ENCODE assay signal across 7 cellular contexts in the genomic region with DNA sequence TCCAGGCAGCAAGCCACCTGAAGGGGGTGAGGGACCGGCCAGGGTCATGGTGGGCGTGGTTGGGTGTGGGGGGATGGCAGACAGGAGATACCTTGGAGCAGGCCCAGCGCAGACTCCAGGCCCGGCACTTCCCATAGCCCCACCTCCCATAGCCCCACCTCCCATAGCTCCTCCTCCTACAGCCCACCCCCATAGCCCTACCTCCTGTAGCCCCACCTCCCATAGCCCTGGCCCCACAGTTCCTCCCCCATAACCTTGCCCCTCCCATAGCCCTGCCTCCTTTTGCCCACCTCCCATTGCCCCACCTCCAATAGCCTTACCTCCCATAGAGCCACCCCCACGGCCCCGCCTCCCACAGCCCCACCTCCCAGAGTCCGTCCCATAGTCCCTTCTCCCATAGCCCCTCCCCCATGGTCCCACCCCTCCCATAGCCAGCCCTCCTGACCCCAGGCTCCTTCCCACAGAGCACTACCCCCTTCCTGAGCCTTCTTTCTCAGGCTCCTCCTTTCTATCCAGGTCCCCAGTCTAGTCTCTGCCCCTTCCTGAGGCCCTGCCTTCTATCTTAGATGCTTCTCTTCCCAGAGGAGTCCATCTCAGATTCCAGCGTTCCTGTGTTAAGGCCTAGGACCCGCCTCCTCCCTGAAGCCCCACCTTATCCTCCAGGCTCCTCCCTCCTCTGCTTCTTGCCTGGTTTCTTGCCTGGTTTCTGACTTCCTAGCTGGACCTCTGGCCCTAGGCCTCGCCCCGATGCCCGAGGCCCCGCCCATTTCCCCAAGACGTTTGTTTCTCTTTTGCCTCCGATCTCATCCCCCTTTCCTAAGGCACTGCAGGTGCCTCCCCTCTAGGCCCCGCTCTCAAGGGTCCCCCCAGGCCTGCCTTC. TPM values are rescaled to one million over a fixed set of nuclear protein-coding genes. Genes with fewer than 3 reads are reported as not detected.
DNase-seq lines count a peak whose midpoint lies in the region; ATAC-seq and TF ChIP-seq lines count a peak whose summit lies in the region.

No MANE protein-coding gene starts in this region.

- H3K4me3 Mint-ChIP-seq in activated naive CD8-positive, alpha-beta T cell treated with anti-CD3 and anti-CD28 coated beads, Interleukin-2, amount 50 U/mL, for 24 hours, result no peak overlapping the region

- H3K27me3 Mint-ChIP-seq in activated naive CD8-positive, alpha-beta T cell treated with anti-CD3 and anti-CD28 coated beads, Interleukin-2, amount 50 U/mL, for 24 hours, result peaks cover under 1% of the 10 kb centered on the region

- no peak overlapping the region for H3K4me3 ChIP-seq in MG63

- no peaks in the 10 kb centered on the region for H3K36me3 ChIP-seq in MG63

- peak; percentile 47 for ATAC-seq in activated naive CD8-positive, alpha-beta T cell treated with anti-CD3 and anti-CD28 coated beads, Interleukin-2, amount 50 U/mL, for 24 hours

- H3K9me3 Mint-ChIP-seq in activated naive CD8-positive, alpha-beta T cell treated with anti-CD3 and anti-CD28 coated beads, Interleukin-2, amount 50 U/mL, for 24 hours, result no peaks in the 10 kb centered on the region

- H3K27ac Mint-ChIP-seq in activated naive CD8-positive, alpha-beta T cell treated with anti-CD3 and anti-CD28 coated beads, Interleukin-2, amount 50 U/mL, for 24 hours, result no peak overlapping the region

- DNase-seq in GM10266 (ENCODE audit: extremely low spot score), result peak; percentile 61
- peak; percentile 33 for DNase-seq in MG63
- peak; percentile 15 for DNase-seq in activated naive CD8-positive, alpha-beta T cell treated with anti-CD3 and anti-CD28 coated beads, Interleukin-2, amount 50 U/mL, for 24 hours
- DNase-seq in iPS-NIHi7 (ENCODE audit: extremely low spot score), result peak; percentile 98
- no peak for DNase-seq in GOT3 (lab: John Stamatoyannopoulos, UW)
- no peak for DNase-seq in NCI-H2081 treated with DMSO at 0.1 percent for 48 hours (lab: John Stamatoyannopoulos, UW)
- DNase-seq in hypothalamus (lab: John Stamatoyannopoulos, UW), result no peak

- peaks cover 3% of the 10 kb centered on the region for H3K4me1 Mint-ChIP-seq in activated naive CD8-positive, alpha-beta T cell treated with anti-CD3 and anti-CD28 coated beads, Interleukin-2, amount 50 U/mL, for 24 hours

- H3K9me3 ChIP-seq in MG63, result no peaks in the 10 kb centered on the region

- H3K36me3 Mint-ChIP-seq in activated naive CD8-positive, alpha-beta T cell treated with anti-CD3 and anti-CD28 coated beads, Interleukin-2, amount 50 U/mL, for 24 hours (ENCODE audit: low read depth), result no peaks in the 10 kb centered on the region

- H3K27me3 ChIP-seq in MG63, result no peaks in the 10 kb centered on the region

- no peak for TF ChIP-seq CTCF in GM10266 (IDR thresholded peaks at IDR 0.05; ENCODE audit: control insufficient read depth, insufficient read depth, low read depth, missing control alignments)

RNA-seq across cellular contexts. Expression of gene PTPRU, which starts 46.8 kb away (rescaled TPM):
- 3.4 and 6.4 TPM in 2 replicates for total RNA-seq in MG63 (2014; rRNA removed; shearing (Covaris generic); ENCODE audit: low replicate concordance)

RNA-seq across cellular contexts. Expression of gene MECR, which starts 52.4 kb away (rescaled TPM):
- 12.9 and 26.5 TPM in 2 replicates for total RNA-seq in MG63 (2014; rRNA removed; shearing (Covaris generic); ENCODE audit: low replicate concordance)

Comparison
In these comparisons a context has a peak if more than half of its experiments do, and no peak if none do; other contexts are left out.
1. DNase-seq: peak in GM10266 (single experiment), MG63 (single experiment), activated naive CD8-positive, alpha-beta T cell treated with anti-CD3 and anti-CD28 coated beads, Interleukin-2, amount 50 U/mL, for 24 hours (single experiment) and iPS-NIHi7 (single experiment); none in GOT3 (single experiment), NCI-H2081 treated with DMSO at 0.1 percent for 48 hours (single experiment) and hypothalamus (0 of 51).